Comparison of ENCODE assay signal across 21 cellular contexts in genomic region chr18:69725009-69725408, GRCh38.
"Had no signal": no experiment of that assay in that cellular context is flagged by ENCODE, and none has a peak within 500 bp of the region (broad histone marks: within the 10 kb centered on the region; RNA-seq: fewer than 3 reads in every experiment).

No MANE protein-coding gene starts in this region.

- ATAC-seq: activated CD8-positive, alpha-beta memory T cell treated with anti-CD3 and anti-CD28 coated beads, Interleukin-2, amount 10 ng/mL, durations not matched to agents 7 days and 5 days; activated CD8-positive, alpha-beta T cell treated with anti-CD3 and anti-CD28 coated beads for 36 hours; activated naive CD8-positive, alpha-beta T cell treated with anti-CD3 and anti-CD28 coated beads, Interleukin-2, amount 50 U/mL, for 24 hours; naive thymus-derived CD8-positive, alpha-beta T cell; stimulated activated naive CD8-positive, alpha-beta T cell treated with anti-CD3 and anti-CD28 coated beads, Interleukin-15, Interleukin-2, amounts not matched to agents 100 U/mL and 50 U/mL, for 24 hours had no signal

- H3K36me3 ChIP-seq: brain microvascular endothelial cell, esophagus muscularis mucosa, left ventricle myocardium inferior, neural progenitor cell, prostate gland, spleen, tibial nerve had no signal

- H3K27ac ChIP-seq: brain microvascular endothelial cell, esophagus muscularis mucosa, left ventricle myocardium inferior, neural progenitor cell, prostate gland, spleen, tibial nerve, VCaP had no signal

- H3K4me1 ChIP-seq: esophagus muscularis mucosa, left ventricle myocardium inferior, neural progenitor cell, prostate gland, spleen had no signal

- H3K9me3 ChIP-seq: prostate gland had no signal

- DNase-seq: activated CD4-positive, alpha-beta T cell treated with anti-CD3 and anti-CD28 coated beads, Interleukin-2, amount 10 ng/mL, durations not matched to agents 7 days and 5 days; activated CD4-positive, CD25-positive, alpha-beta regulatory T cell treated with anti-CD3 and anti-CD28 coated beads, Interleukin-2, amount 50 U/mL, for 72 hours; activated CD8-positive, alpha-beta memory T cell treated with anti-CD3 and anti-CD28 coated beads, Interleukin-2, amount 10 ng/mL, durations not matched to agents 7 days and 5 days; activated CD8-positive, alpha-beta T cell treated with anti-CD3 and anti-CD28 coated beads for 36 hours; activated gamma-delta T cell; activated naive CD4-positive, alpha-beta T cell treated with anti-CD3 and anti-CD28 coated beads, Interleukin-2, amount 50 U/mL, for 16 hours; activated naive CD8-positive, alpha-beta T cell treated with anti-CD3 and anti-CD28 coated beads, Interleukin-2, amount 50 U/mL, for 24 hours; brain microvascular endothelial cell; caudate nucleus; foreskin melanocyte; kidney glomerular epithelial cell; left ventricle myocardium inferior; naive thymus-derived CD8-positive, alpha-beta T cell; spleen; stimulated activated CD4-positive, alpha-beta T cell treated with anti-CD3 and anti-CD28 coated beads, Interleukin-4, amount 100 ng/mL, for 24 hours; stimulated activated naive CD8-positive, alpha-beta T cell treated with anti-CD3 and anti-CD28 coated beads, Interleukin-15, Interleukin-2, amounts not matched to agents 100 U/mL and 50 U/mL, for 24 hours had no signal

- H3K4me3 ChIP-seq: esophagus muscularis mucosa, left ventricle myocardium inferior, neural progenitor cell, prostate gland, spleen, tibial nerve had no signal

- H3K27me3 ChIP-seq: brain microvascular endothelial cell, esophagus muscularis mucosa, neural progenitor cell, spleen, tibial nerve had no signal
